2 cellular contexts compared by ENCODE assay signal in the genomic region with DNA sequence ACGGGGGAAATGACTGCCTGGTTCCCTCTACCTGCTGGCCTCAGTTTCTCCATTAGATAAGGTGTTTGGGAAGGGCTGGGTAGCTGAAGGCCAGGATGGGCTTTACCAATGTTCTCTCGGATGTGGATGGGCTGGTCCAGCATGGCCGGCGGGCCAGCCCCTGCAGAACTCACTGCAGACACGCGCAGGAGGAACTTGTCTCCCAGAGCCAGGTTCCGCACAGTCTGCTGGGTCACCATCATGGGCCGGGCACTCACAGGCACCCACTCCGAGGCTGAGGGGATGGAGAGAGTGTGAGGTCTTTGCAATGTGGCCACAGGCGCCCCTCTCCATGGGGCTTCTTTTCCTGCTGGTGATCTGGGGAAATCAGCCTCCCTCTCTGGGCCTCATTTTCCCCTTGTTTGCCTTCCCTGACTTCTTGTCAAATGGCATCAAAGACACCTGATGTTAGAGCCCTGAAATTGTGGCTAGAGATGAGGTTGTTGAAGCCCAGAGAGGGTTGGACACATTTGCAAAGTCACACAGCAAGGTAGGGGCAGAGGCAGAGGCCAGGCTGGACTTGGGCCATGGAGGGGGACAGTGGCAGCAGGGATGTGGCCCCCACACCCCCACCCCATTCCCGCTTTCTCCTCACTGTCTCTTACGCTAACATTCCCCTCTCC.
TF ChIP-seq lines count a peak whose summit lies in the region.

No MANE protein-coding gene starts in this region.

TF ChIP-seq in HepG2, 621 proteins besides CTCF, POLR2A, EP300 and RAD21:
- no peak for TF ChIP-seq ISL2 (CRISPR knock-in tag; IDR thresholded peaks at IDR 0.05)
- TF ChIP-seq ZNF672 (CRISPR knock-in tag; IDR thresholded peaks at IDR 0.05), result no peak
- peak; percentile 92 for TF ChIP-seq ZNF768 (CRISPR knock-in tag; IDR thresholded peaks at IDR 0.05)

TF ChIP-seq in H1, 55 proteins besides CTCF, POLR2A, EP300 and RAD21:
- TF ChIP-seq YY1 (IDR thresholded peaks at IDR 0.05; ENCODE audit: low read depth, low read length), result no peak
- no peak for TF ChIP-seq JUN (IDR thresholded peaks at IDR 0.05; ENCODE audit: low read depth, low read length)
- no peak for TF ChIP-seq CEBPB (IDR thresholded peaks at IDR 0.05; ENCODE audit: low read depth, low read length)
- TF ChIP-seq BCL11A (IDR thresholded peaks at IDR 0.05; ENCODE audit: low read depth in 2 of 2, low read length in 2 of 2), result no peak
- no peak for TF ChIP-seq SAP30 (IDR thresholded peaks at IDR 0.05; ENCODE audit: insufficient read depth, insufficient replicate concordance, low read length)
- TF ChIP-seq HDAC6 (IDR thresholded peaks at IDR 0.05; ENCODE audit: low read depth, low read length), result no peak
- TF ChIP-seq KDM1A (IDR thresholded peaks at IDR 0.05; ENCODE audit: borderline replicate concordance, low read length), result peak; percentile 91; the same call in 1 of the 2 replicates
